Comparison of ENCODE assay signal across 11 cellular contexts in the genomic region with DNA sequence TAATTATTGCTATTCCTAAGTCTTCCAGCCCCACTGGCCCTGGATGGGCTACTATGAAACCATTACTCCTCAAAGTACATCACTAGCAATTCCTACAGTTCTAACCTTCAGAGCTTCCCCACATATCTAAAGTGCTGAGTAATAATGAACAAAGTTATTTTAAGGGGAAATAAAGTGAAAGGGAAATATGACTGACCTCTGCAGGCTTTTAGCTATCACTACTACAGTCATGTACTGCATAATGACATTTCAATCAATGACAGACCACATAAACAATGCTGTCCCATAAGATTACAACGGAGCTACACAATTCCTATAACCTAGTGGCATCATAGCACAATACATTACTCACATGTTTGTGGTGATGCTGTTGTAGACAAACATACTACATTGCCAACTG. TPM values are rescaled to one million over a fixed set of nuclear protein-coding genes. Genes with fewer than 3 reads are reported as not detected.
A peak's percentile ranks its signal among the peaks of the same experiment; 100 is the strongest.
DNase-seq lines count a peak whose midpoint lies in the region; TF ChIP-seq lines count a peak whose summit lies in the region.
"Had no signal": no experiment of that assay in that cellular context is flagged by ENCODE, and none has a peak within 500 bp of the region (broad histone marks: within the 10 kb centered on the region; RNA-seq: fewer than 3 reads in every experiment).

No MANE protein-coding gene starts in this region.

- H3K9me2 ChIP-seq in GM23248 (ENCODE audit: insufficient read depth) (no peaks in the 10 kb centered on the region), MM.1S (replicated peaks; ENCODE audit: insufficient read depth, low read length) (no peaks in the 10 kb centered on the region)

- no peak overlapping the region for H2AFZ ChIP-seq in GM23248
- no peak overlapping the region for H2AFZ ChIP-seq in MM.1S (ENCODE audit: low read length)
- H2AFZ ChIP-seq: parathyroid adenoma had no signal

- no peaks in the 10 kb centered on the region for H4K20me1 ChIP-seq in GM23248 (ENCODE audit: insufficient read depth)
- no peaks in the 10 kb centered on the region for H4K20me1 ChIP-seq in MM.1S (ENCODE audit: insufficient read depth, low read length)

- H3K9ac ChIP-seq in GM23248, result peak overlapping the region; percentile 20; the same call in 1 of the 2 replicates
- H3K9ac ChIP-seq in MM.1S (ENCODE audit: low read length), result no peak overlapping the region
- H3K9ac ChIP-seq: parathyroid adenoma had no signal

- in situ Hi-C loops in GM13977 (cut with MboI; ENCODE audit: low pct_unique_long_range_greater_than_20kb, low sequenced_read_pairs, unreplicated experiment), result loop anchor here (25.0 kb wide), 1 partner anchor 158 kb away; no protein-coding TSS in a partner anchor
- in situ Hi-C loops in GM23248 (cut with MboI), result no loop called here

- DNase-seq in GM13977 (ENCODE audit: low spot score) (no peak), GM23248 (peak; percentile 71), MM.1S (peak; percentile 19), foreskin melanocyte (peak; percentile 16), DMS 273 (lab: John Stamatoyannopoulos, UW; ENCODE audit: unreplicated experiment) (no peak), NCI-H2029 treated with DMSO at 0.1 percent for 48 hours (lab: John Stamatoyannopoulos, UW) (no peak), mesenteric fat pad (ENCODE audit: low spot score) (no peak), RPMI8226 (no peak)
- DNase-seq: activated CD4-positive, alpha-beta T cell treated with anti-CD3 and anti-CD28 coated beads for 1 hour; MG63 had no signal

- H3K4me1 ChIP-seq in GM23248 (ENCODE audit: insufficient read depth) (peaks cover 21% of the 10 kb centered on the region), MM.1S (ENCODE audit: low read length) (no peaks in the 10 kb centered on the region)
- H3K4me1 ChIP-seq: parathyroid adenoma had no signal

- no peaks in the 10 kb centered on the region for H3K9me3 ChIP-seq in GM23248 (ENCODE audit: low read depth)
- no peaks in the 10 kb centered on the region for H3K9me3 ChIP-seq in MM.1S (replicated peaks; ENCODE audit: insufficient read depth, low read length)
- H3K9me3 ChIP-seq: MG63 had no signal

- H3K36me3 ChIP-seq in GM23248 (ENCODE audit: low read depth) (peaks cover 28% of the 10 kb centered on the region), MM.1S (replicated peaks; ENCODE audit: insufficient read depth, low read length) (peaks cover 9% of the 10 kb centered on the region; the same call in 1 of the 2 replicates)

- 50 to 62% methylated on average over 1 of the region's 1 CpG for WGBS in GM23248 (ENCODE audit: low coverage in 1 of 2, low lambda C conversion rate in 2 of 2, missing lambda C conversion rate in 2 of 2), 2 experiments

- peak; percentile 21 for TF ChIP-seq CTCF in GM13977 (IDR thresholded peaks at IDR 0.05; ENCODE audit: extremely low read depth, insufficient read depth, missing control alignments)
- TF ChIP-seq CTCF in MM.1S (IDR thresholded peaks at IDR 0.05; ENCODE audit: low read length), result peak; percentile 11; the same call in 1 of the 2 replicates

- no peaks in the 10 kb centered on the region for H3K27me3 ChIP-seq in GM23248 (replicated peaks; ENCODE audit: insufficient read depth)
- H3K27me3 ChIP-seq in MM.1S (replicated peaks; ENCODE audit: insufficient read depth, low read length), result no peaks in the 10 kb centered on the region
- H3K27me3 ChIP-seq: MG63 had no signal

- H3F3A ChIP-seq in GM23248 (ENCODE audit: insufficient read depth), result peaks cover 14% of the 10 kb centered on the region; the same call in 1 of the 2 replicates
- H3F3A ChIP-seq in MM.1S (ENCODE audit: insufficient read depth, low read length), result no peaks in the 10 kb centered on the region

- H3K27ac ChIP-seq in GM23248 (peak overlapping the region; percentile 35), MM.1S (ENCODE audit: low read length) (no peak overlapping the region)
- H3K27ac ChIP-seq: parathyroid adenoma had no signal

- H3K4me2 ChIP-seq in GM23248 (ENCODE audit: unreplicated experiment), result no peak overlapping the region
- no peak overlapping the region for H3K4me2 ChIP-seq in MM.1S (ENCODE audit: low read depth, low read length)

- H3K4me3 ChIP-seq in GM23248 (no peak overlapping the region), MM.1S (ENCODE audit: low read length) (no peak overlapping the region)
- H3K4me3 ChIP-seq: MG63 had no signal

- H3K79me2 ChIP-seq in GM23248 (ENCODE audit: insufficient read depth) (peaks cover 20% of the 10 kb centered on the region), MM.1S (ENCODE audit: low read length) (no peaks in the 10 kb centered on the region)
- H3K79me2 ChIP-seq: parathyroid adenoma had no signal

RNA-seq across cellular contexts. Expression of a gene that starts 22.1 kb away (rescaled TPM):
- 13.7 and 14.6 TPM in 2 replicates for total RNA-seq in GM23248 (2014; rRNA removed; shearing (Covaris generic))
- 4.8 and 4.9 TPM in 2 replicates for polyA plus RNA-seq in GM23248 (2016; fragmentation: Nextera tagmentation; extraction: Ambion mirVana)
- 11.7 TPM for total RNA-seq in mesenteric fat pad

RNA-seq across cellular contexts. Expression of a gene that starts 32.5 kb away (rescaled TPM):
- total RNA-seq in GM23248 (2014; rRNA removed; shearing (Covaris generic)), result 17.2 and 21.4 TPM in 2 replicates
- polyA plus RNA-seq in GM23248 (2016; fragmentation: Nextera tagmentation; extraction: Ambion mirVana), result 6.1 and 7.3 TPM in 2 replicates
- total RNA-seq in mesenteric fat pad, result 0.10 TPM

Comparison
In these comparisons a context has a peak if more than half of its experiments do, and no peak if none do; other contexts are left out.
1. DNase-seq: peak in GM23248 (single experiment), MM.1S (single experiment) and foreskin melanocyte (single experiment); none in GM13977 (single experiment), DMS 273 (single experiment), NCI-H2029 treated with DMSO at 0.1 percent for 48 hours (single experiment), mesenteric fat pad (single experiment) and RPMI8226 (single experiment).
2. RNA of a gene that starts 32.5 kb away (total RNA-seq): 17.2 to 21.4 TPM in GM23248; 0.10 TPM in mesenteric fat pad (single experiment); every median in the first group is over 10 times any median in the second.